31 cellular contexts compared by ENCODE assay signal in genomic region chr11:58913685-58914084, GRCh38. TPM values are rescaled to one million over a fixed set of nuclear protein-coding genes. Genes with fewer than 3 reads are reported as not detected.
"Had no signal": no experiment of that assay in that cellular context is flagged by ENCODE, and none has a peak within 500 bp of the region (broad histone marks: within the 10 kb centered on the region; RNA-seq: fewer than 3 reads in every experiment).

No MANE protein-coding gene starts in this region.

- DNase-seq: colonic mucosa; cortex of kidney; dermis blood vessel endothelial cell; dorsolateral prefrontal cortex; effector CD4-positive, alpha-beta T cell; effector CD8-positive, alpha-beta T cell; effector memory CD4-positive, alpha-beta T cell; effector memory CD8-positive, alpha-beta T cell; endodermal cell; erythroblast; esophagus squamous epithelium; foreskin fibroblast; foreskin keratinocyte; foreskin melanocyte; gastrocnemius medialis; glutamatergic neuron; head of caudate nucleus; heart left ventricle had no signal

- H3K9me3 ChIP-seq: colonic mucosa, gastrocnemius medialis had no signal

- H3K4me1 ChIP-seq: colonic mucosa, esophagus muscularis mucosa, esophagus squamous epithelium, gastrocnemius medialis, gastroesophageal sphincter, heart left ventricle had no signal

- ATAC-seq: effector memory CD8-positive, alpha-beta T cell; esophagus mucosa; gastrocnemius medialis; gastroesophageal sphincter; heart left ventricle had no signal

- H3K27ac ChIP-seq: colonic mucosa, coronary artery, dorsolateral prefrontal cortex, epithelial cell of prostate, esophagus muscularis mucosa, esophagus squamous epithelium, foreskin keratinocyte, gastrocnemius medialis, gastroesophageal sphincter, heart left ventricle had no signal

- H3K27me3 ChIP-seq: colonic mucosa, esophagus muscularis mucosa, esophagus squamous epithelium, foreskin keratinocyte, gastrocnemius medialis, gastroesophageal sphincter had no signal

- H3K4me3 ChIP-seq: colonic mucosa, coronary artery, dorsolateral prefrontal cortex, esophagus muscularis mucosa, esophagus squamous epithelium, gastrocnemius medialis, gastroesophageal sphincter, heart left ventricle had no signal

- H3K36me3 ChIP-seq: colonic mucosa, esophagus muscularis mucosa, esophagus squamous epithelium, gastrocnemius medialis, gastroesophageal sphincter, heart left ventricle had no signal

- FAIRE-seq: colon, endometrium, endothelial cell of umbilical vein, frontal cortex had no signal

RNA-seq across cellular contexts. Expression of gene GLYATL1, which starts 25.6 kb away (rescaled TPM):
- total RNA-seq: chondrocyte, dermis microvascular lymphatic vessel endothelial cell, endothelial cell of umbilical vein, esophagus muscularis mucosa, esophagus squamous epithelium, fibroblast of villous mesenchyme, glomerular endothelial cell had no signal
- polyA plus RNA-seq: endothelial cell of umbilical vein, heart left ventricle had no signal
